Comparison of ENCODE assay signal across 1 cellular context in genomic region chr14:20683125-20683895, GRCh38.
TF ChIP-seq lines count a peak whose summit lies in the region.

No MANE protein-coding gene starts in this region.

TF ChIP-seq in HepG2, 621 proteins besides CTCF, POLR2A, EP300 and RAD21 (continued from another document and continues in another):
- TF ChIP-seq TIGD3 (CRISPR knock-in tag; IDR thresholded peaks at IDR 0.05; ENCODE audit: borderline replicate concordance) = no peak
- no peak; the same call in 1 of the 2 replicates for TF ChIP-seq ZBTB8A (CRISPR knock-in tag; IDR thresholded peaks at IDR 0.05; ENCODE audit: borderline replicate concordance, low read depth)
- 0 out of 2 replicates have a peak, but pooled peaks have one; percentile 10 for TF ChIP-seq ETV5 (CRISPR knock-in tag; IDR thresholded peaks at IDR 0.05; ENCODE audit: borderline replicate concordance)
- TF ChIP-seq TEAD3 (CRISPR knock-in tag; optimal IDR thresholded peaks at IDR 0.05; ENCODE audit: borderline replicate concordance) = no peak
- no peak for TF ChIP-seq ZNF552 (CRISPR knock-in tag; IDR thresholded peaks at IDR 0.05; ENCODE audit: borderline replicate concordance)
- no peak for TF ChIP-seq ZNF569 (CRISPR knock-in tag; IDR thresholded peaks at IDR 0.05; ENCODE audit: borderline replicate concordance)
- no peak for TF ChIP-seq ZBTB42 (CRISPR knock-in tag; IDR thresholded peaks at IDR 0.05)
- no peak for TF ChIP-seq HES4 (CRISPR knock-in tag; IDR thresholded peaks at IDR 0.05; ENCODE audit: borderline replicate concordance)
- peak; percentile 59; the same call in 1 of the 2 replicates for TF ChIP-seq HOXA5 (CRISPR knock-in tag; IDR thresholded peaks at IDR 0.05)
- peak; percentile 14; the same call in 1 of the 2 replicates for TF ChIP-seq HOXD1 (CRISPR knock-in tag; IDR thresholded peaks at IDR 0.05)
- TF ChIP-seq ZC3H4 (CRISPR knock-in tag; IDR thresholded peaks at IDR 0.05; ENCODE audit: borderline replicate concordance) = peak; percentile 73; the same call in 1 of the 2 replicates
- TF ChIP-seq, protein P1, sequence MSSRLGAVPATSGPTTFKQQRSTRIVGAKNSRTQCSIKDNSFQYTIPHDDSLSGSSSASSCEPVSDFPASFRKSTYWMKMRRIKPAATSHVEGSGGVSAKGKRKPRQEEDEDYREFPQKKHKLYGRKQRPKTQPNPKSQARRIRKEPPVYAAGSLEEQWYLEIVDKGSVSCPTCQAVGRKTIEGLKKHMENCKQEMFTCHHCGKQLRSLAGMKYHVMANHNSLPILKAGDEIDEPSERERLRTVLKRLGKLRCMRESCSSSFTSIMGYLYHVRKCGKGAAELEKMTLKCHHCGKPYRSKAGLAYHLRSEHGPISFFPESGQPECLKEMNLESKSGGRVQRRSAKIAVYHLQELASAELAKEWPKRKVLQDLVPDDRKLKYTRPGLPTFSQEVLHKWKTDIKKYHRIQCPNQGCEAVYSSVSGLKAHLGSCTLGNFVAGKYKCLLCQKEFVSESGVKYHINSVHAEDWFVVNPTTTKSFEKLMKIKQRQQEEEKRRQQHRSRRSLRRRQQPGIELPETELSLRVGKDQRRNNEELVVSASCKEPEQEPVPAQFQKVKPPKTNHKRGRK (CRISPR knock-in tag; IDR thresholded peaks at IDR 0.05) = no peak
- no peak for TF ChIP-seq BHLHE40 (IDR thresholded peaks at IDR 0.05; ENCODE audit: low read length)
- TF ChIP-seq ZNF20 (CRISPR knock-in tag; IDR thresholded peaks at IDR 0.05) = peak; percentile 62; the same call in 1 of the 2 replicates
- TF ChIP-seq, protein P2, sequence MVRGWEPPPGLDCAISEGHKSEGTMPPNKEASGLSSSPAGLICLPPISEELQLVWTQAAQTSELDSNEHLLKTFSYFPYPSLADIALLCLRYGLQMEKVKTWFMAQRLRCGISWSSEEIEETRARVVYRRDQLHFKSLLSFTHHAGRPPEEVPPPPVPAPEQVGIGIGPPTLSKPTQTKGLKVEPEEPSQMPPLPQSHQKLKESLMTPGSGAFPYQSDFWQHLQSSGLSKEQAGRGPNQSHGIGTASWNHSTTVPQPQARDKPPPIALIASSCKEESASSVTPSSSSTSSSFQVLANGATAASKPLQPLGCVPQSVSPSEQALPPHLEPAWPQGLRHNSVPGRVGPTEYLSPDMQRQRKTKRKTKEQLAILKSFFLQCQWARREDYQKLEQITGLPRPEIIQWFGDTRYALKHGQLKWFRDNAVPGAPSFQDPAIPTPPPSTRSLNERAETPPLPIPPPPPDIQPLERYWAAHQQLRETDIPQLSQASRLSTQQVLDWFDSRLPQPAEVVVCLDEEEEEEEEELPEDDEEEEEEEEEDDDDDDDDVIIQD (CRISPR knock-in tag; IDR thresholded peaks at IDR 0.05; ENCODE audit: low read depth) = no peak
- TF ChIP-seq ZNF792 (CRISPR knock-in tag; IDR thresholded peaks at IDR 0.05) = peak; percentile 85
- TF ChIP-seq ZNF343 (CRISPR knock-in tag; IDR thresholded peaks at IDR 0.05) = no peak
- no peak; the same call in 1 of the 2 replicates for TF ChIP-seq ESRRA (CRISPR knock-in tag; IDR thresholded peaks at IDR 0.05; ENCODE audit: low read depth)
- peak; percentile 91 for TF ChIP-seq ZNF331 (CRISPR knock-in tag; IDR thresholded peaks at IDR 0.05)
- TF ChIP-seq KAT8 (CRISPR knock-in tag; IDR thresholded peaks at IDR 0.05) = no peak
- no peak for TF ChIP-seq ZNF251 (CRISPR knock-in tag; IDR thresholded peaks at IDR 0.05)
- TF ChIP-seq, protein P3, sequence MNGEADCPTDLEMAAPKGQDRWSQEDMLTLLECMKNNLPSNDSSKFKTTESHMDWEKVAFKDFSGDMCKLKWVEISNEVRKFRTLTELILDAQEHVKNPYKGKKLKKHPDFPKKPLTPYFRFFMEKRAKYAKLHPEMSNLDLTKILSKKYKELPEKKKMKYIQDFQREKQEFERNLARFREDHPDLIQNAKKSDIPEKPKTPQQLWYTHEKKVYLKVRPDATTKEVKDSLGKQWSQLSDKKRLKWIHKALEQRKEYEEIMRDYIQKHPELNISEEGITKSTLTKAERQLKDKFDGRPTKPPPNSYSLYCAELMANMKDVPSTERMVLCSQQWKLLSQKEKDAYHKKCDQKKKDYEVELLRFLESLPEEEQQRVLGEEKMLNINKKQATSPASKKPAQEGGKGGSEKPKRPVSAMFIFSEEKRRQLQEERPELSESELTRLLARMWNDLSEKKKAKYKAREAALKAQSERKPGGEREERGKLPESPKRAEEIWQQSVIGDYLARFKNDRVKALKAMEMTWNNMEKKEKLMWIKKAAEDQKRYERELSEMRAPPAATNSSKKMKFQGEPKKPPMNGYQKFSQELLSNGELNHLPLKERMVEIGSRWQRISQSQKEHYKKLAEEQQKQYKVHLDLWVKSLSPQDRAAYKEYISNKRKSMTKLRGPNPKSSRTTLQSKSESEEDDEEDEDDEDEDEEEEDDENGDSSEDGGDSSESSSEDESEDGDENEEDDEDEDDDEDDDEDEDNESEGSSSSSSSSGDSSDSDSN (CRISPR knock-in tag; IDR thresholded peaks at IDR 0.05) = no peak; the same call in 1 of the 2 replicates
- no peak for TF ChIP-seq KDM3A (CRISPR knock-in tag; IDR thresholded peaks at IDR 0.05; ENCODE audit: low read depth)
- no peak; the same call in 1 of the 2 replicates for TF ChIP-seq ZNF652 (CRISPR knock-in tag; IDR thresholded peaks at IDR 0.05; ENCODE audit: borderline replicate concordance, low read depth)
- TF ChIP-seq ZNF550 (CRISPR knock-in tag; IDR thresholded peaks at IDR 0.05; ENCODE audit: borderline replicate concordance) = no peak
- TF ChIP-seq, protein P4, sequence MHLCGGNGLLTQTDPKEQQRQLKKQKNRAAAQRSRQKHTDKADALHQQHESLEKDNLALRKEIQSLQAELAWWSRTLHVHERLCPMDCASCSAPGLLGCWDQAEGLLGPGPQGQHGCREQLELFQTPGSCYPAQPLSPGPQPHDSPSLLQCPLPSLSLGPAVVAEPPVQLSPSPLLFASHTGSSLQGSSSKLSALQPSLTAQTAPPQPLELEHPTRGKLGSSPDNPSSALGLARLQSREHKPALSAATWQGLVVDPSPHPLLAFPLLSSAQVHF (CRISPR knock-in tag; IDR thresholded peaks at IDR 0.05) = 0 out of 2 replicates have a peak, but pooled peaks have one; percentile 1
- TF ChIP-seq NBN (conservative IDR thresholded peaks at IDR 0.05) = no peak
- TF ChIP-seq ZNF329 (CRISPR knock-in tag; IDR thresholded peaks at IDR 0.05; ENCODE audit: low read depth) = 0 out of 2 replicates have a peak, but pooled peaks have one; percentile 9
- peak; percentile 98 for TF ChIP-seq ZNF24 (IDR thresholded peaks at IDR 0.05)
- TF ChIP-seq CHCHD3 (CRISPR knock-in tag; IDR thresholded peaks at IDR 0.05) = 0 out of 2 replicates have a peak, but pooled peaks have one; percentile 14
- TF ChIP-seq HNRNPK (IDR thresholded peaks at IDR 0.05; ENCODE audit: low read depth, low read length, poor library complexity, severe bottlenecking) = no peak
- TF ChIP-seq, protein P5, sequence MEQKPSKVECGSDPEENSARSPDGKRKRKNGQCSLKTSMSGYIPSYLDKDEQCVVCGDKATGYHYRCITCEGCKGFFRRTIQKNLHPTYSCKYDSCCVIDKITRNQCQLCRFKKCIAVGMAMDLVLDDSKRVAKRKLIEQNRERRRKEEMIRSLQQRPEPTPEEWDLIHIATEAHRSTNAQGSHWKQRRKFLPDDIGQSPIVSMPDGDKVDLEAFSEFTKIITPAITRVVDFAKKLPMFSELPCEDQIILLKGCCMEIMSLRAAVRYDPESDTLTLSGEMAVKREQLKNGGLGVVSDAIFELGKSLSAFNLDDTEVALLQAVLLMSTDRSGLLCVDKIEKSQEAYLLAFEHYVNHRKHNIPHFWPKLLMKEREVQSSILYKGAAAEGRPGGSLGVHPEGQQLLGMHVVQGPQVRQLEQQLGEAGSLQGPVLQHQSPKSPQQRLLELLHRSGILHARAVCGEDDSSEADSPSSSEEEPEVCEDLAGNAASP (CRISPR knock-in tag; IDR thresholded peaks at IDR 0.05; ENCODE audit: borderline replicate concordance) = peak; percentile 31; the same call in 1 of the 2 replicates
- peak; percentile 64; the same call in 1 of the 2 replicates for TF ChIP-seq FOXK1 (CRISPR knock-in tag; IDR thresholded peaks at IDR 0.05; ENCODE audit: borderline replicate concordance, low read depth)
- TF ChIP-seq GFI1 (CRISPR knock-in tag; IDR thresholded peaks at IDR 0.05; ENCODE audit: borderline replicate concordance) = peak; percentile 45
- TF ChIP-seq ZBTB7A (CRISPR knock-in tag; IDR thresholded peaks at IDR 0.05) = no peak
- no peak for TF ChIP-seq PAX8 (CRISPR knock-in tag; IDR thresholded peaks at IDR 0.05; ENCODE audit: borderline replicate concordance)
- TF ChIP-seq, protein P6, sequence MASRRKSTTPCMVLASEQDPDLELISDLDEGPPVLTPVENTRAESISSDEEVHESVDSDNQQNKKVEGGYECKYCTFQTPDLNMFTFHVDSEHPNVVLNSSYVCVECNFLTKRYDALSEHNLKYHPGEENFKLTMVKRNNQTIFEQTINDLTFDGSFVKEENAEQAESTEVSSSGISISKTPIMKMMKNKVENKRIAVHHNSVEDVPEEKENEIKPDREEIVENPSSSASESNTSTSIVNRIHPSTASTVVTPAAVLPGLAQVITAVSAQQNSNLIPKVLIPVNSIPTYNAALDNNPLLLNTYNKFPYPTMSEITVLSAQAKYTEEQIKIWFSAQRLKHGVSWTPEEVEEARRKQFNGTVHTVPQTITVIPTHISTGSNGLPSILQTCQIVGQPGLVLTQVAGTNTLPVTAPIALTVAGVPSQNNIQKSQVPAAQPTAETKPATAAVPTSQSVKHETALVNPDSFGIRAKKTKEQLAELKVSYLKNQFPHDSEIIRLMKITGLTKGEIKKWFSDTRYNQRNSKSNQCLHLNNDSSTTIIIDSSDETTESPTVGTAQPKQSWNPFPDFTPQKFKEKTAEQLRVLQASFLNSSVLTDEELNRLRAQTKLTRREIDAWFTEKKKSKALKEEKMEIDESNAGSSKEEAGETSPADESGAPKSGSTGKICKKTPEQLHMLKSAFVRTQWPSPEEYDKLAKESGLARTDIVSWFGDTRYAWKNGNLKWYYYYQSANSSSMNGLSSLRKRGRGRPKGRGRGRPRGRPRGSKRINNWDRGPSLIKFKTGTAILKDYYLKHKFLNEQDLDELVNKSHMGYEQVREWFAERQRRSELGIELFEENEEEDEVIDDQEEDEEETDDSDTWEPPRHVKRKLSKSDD (CRISPR knock-in tag; IDR thresholded peaks at IDR 0.05; ENCODE audit: low read depth) = 0 out of 2 replicates have a peak, but pooled peaks have one; percentile 17
- TF ChIP-seq ZNF878 (CRISPR knock-in tag; IDR thresholded peaks at IDR 0.05) = peak; percentile 55
- 0 out of 2 replicates have a peak, but pooled peaks have one; percentile 18 for TF ChIP-seq ZNF530 (CRISPR knock-in tag; IDR thresholded peaks at IDR 0.05; ENCODE audit: low read depth)
- TF ChIP-seq RXRB (CRISPR knock-in tag; IDR thresholded peaks at IDR 0.05; ENCODE audit: borderline replicate concordance) = peak; percentile 64
- TF ChIP-seq DRAP1 (CRISPR knock-in tag; IDR thresholded peaks at IDR 0.05) = no peak
- peak; percentile 100 for TF ChIP-seq SSRP1 (CRISPR knock-in tag; IDR thresholded peaks at IDR 0.05)
- TF ChIP-seq ZNF563 (CRISPR knock-in tag; IDR thresholded peaks at IDR 0.05) = no peak
- no peak; the same call in 1 of the 2 replicates for TF ChIP-seq ATF7-NPFF (CRISPR knock-in tag; IDR thresholded peaks at IDR 0.05; ENCODE audit: low read depth)
- TF ChIP-seq ZNF605 (CRISPR knock-in tag; IDR thresholded peaks at IDR 0.05) = no peak
- TF ChIP-seq MAZ (IDR thresholded peaks at IDR 0.05; ENCODE audit: borderline replicate concordance, low read depth, low read length) = no peak
- TF ChIP-seq MAZ (CRISPR knock-in tag; IDR thresholded peaks at IDR 0.05; ENCODE audit: low read depth) = peak; percentile 24; the same call in 1 of the 2 replicates
- TF ChIP-seq ZNF614 (CRISPR knock-in tag; IDR thresholded peaks at IDR 0.05; ENCODE audit: borderline replicate concordance) = no peak; the same call in 1 of the 2 replicates
- TF ChIP-seq ZNF562 (CRISPR knock-in tag; IDR thresholded peaks at IDR 0.05; ENCODE audit: borderline replicate concordance) = no peak
- TF ChIP-seq NFE2L1 (CRISPR knock-in tag; IDR thresholded peaks at IDR 0.05; ENCODE audit: borderline replicate concordance) = no peak
- TF ChIP-seq TEAD2 (CRISPR knock-in tag; IDR thresholded peaks at IDR 0.05) = no peak
- TF ChIP-seq ZNF773 (CRISPR knock-in tag; IDR thresholded peaks at IDR 0.05; ENCODE audit: borderline replicate concordance) = no peak; the same call in 1 of the 2 replicates
- TF ChIP-seq, protein P7, sequence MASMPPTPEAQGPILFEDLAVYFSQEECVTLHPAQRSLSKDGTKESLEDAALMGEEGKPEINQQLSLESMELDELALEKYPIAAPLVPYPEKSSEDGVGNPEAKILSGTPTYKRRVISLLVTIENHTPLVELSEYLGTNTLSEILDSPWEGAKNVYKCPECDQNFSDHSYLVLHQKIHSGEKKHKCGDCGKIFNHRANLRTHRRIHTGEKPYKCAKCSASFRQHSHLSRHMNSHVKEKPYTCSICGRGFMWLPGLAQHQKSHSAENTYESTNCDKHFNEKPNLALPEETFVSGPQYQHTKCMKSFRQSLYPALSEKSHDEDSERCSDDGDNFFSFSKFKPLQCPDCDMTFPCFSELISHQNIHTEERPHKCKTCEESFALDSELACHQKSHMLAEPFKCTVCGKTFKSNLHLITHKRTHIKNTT (CRISPR knock-in tag; IDR thresholded peaks at IDR 0.05) = 0 out of 2 replicates have a peak, but pooled peaks have one; percentile 55
